34 cellular contexts compared by ENCODE assay signal in the genomic region with DNA sequence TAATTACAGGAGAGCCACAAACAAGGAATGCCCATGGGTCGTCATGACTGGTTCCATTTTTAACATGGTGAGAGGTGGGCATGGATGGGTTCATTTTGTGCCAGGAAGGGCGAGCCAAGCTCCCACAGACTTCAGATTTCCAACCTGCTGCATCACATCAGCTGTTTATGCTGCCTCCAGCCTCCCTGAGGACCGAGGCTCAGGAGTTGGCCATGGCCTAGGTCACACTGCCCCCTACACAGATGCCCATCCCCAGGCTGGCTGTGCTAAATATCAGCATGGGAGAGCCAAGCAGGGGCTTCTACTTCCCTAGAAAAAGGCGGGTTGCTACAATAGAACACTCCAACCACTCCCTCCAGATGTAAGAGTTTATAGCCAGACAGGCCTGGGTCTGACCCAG.
"Had no signal": no experiment of that assay in that cellular context is flagged by ENCODE, and none has a peak within 500 bp of the region (broad histone marks: within the 10 kb centered on the region; RNA-seq: fewer than 3 reads in every experiment).

No MANE protein-coding gene starts in this region.

- ATAC-seq: activated T-cell treated with anti-CD3 and anti-CD28 coated beads, Interleukin-2, amount 50 U/mL, for 4 hours; PC-3; SK-N-SH treated with all-trans-retinoic acid at 6 μM for 48 hours; T-cell; T-helper 17 cell had no signal

- H3K36me3 Mint-ChIP-seq: activated CD4-positive, alpha-beta memory T cell treated with anti-CD3 and anti-CD28 coated beads for 36 hours; activated naive CD8-positive, alpha-beta T cell treated with anti-CD3 and anti-CD28 coated beads for 36 hours had no signal

- H3K27me3 ChIP-seq: brain microvascular endothelial cell, MG63, Peyer's patch had no signal

- H3K4me1 Mint-ChIP-seq: activated B cell treated with CpG ODN at 0.5 μM for 24 hours; activated naive CD8-positive, alpha-beta T cell treated with anti-CD3 and anti-CD28 coated beads for 36 hours; T-cell had no signal

- H3K9me3 Mint-ChIP-seq: activated B cell treated with CpG ODN at 0.5 μM for 24 hours; activated CD4-positive, alpha-beta memory T cell treated with anti-CD3 and anti-CD28 coated beads for 36 hours; activated naive CD8-positive, alpha-beta T cell treated with anti-CD3 and anti-CD28 coated beads for 36 hours; activated T-cell treated with anti-CD3 and anti-CD28 coated beads, Interleukin-2, amount 50 U/mL, for 4 hours; activated T-helper 1 cell treated with anti-CD3 and anti-CD28 coated beads, Interleukin-12 subunit alpha, Interleukin-12 subunit beta, Interleukin-2, Interleukin-4 antibody, amounts not matched to agents 30 ng/mL and 10 ng/mL and 1 ng/mL, durations not matched to agents 14 hours and 24 hours and 36 hours; T-cell had no signal

- H3K4me1 ChIP-seq: Peyer's patch had no signal

- H3K36me3 ChIP-seq: brain microvascular endothelial cell, MG63, Peyer's patch had no signal

- H3K27me3 Mint-ChIP-seq: activated CD4-positive, alpha-beta memory T cell treated with anti-CD3 and anti-CD28 coated beads for 36 hours; activated naive CD8-positive, alpha-beta T cell treated with anti-CD3 and anti-CD28 coated beads for 36 hours; T-cell; T-helper 17 cell had no signal

- H3K4me3 Mint-ChIP-seq: activated B cell treated with CpG ODN at 0.5 μM for 24 hours; activated CD4-positive, alpha-beta memory T cell treated with anti-CD3 and anti-CD28 coated beads for 36 hours; activated naive CD8-positive, alpha-beta T cell treated with anti-CD3 and anti-CD28 coated beads for 36 hours; activated T-cell treated with anti-CD3 and anti-CD28 coated beads, Interleukin-2, amount 50 U/mL, for 4 hours; activated T-helper 1 cell treated with anti-CD3 and anti-CD28 coated beads, Interleukin-12 subunit alpha, Interleukin-12 subunit beta, Interleukin-2, Interleukin-4 antibody, amounts not matched to agents 30 ng/mL and 10 ng/mL and 1 ng/mL, durations not matched to agents 14 hours and 24 hours and 36 hours; T-cell; T-helper 17 cell had no signal

- H3K9me3 ChIP-seq: MG63, Peyer's patch had no signal

- H3K27ac ChIP-seq: brain microvascular endothelial cell, Peyer's patch, VCaP had no signal

- DNase-seq: activated B cell treated with CpG ODN at 0.5 μM for 24 hours; activated CD4-positive, alpha-beta memory T cell treated with anti-CD3 and anti-CD28 coated beads for 36 hours; activated CD4-positive, alpha-beta T cell treated with anti-CD3 and anti-CD28 coated beads for 4 hours; activated CD4-positive, alpha-beta T cell treated with anti-CD3 and anti-CD28 coated beads, Interleukin-2, amount 50 U/mL, for 1 hour; activated CD4-positive, CD25-positive, alpha-beta regulatory T cell treated with anti-CD3 and anti-CD28 coated beads, Interleukin-2, amount 50 U/mL, for 72 hours; activated CD8-positive, alpha-beta memory T cell treated with anti-CD3 and anti-CD28 coated beads, Interleukin-2, amount 50 U/mL, for 4 hours; activated effector memory CD4-positive, alpha-beta T cell treated with Interleukin-2 at 50 U/mL for 16 hours; activated naive CD4-positive, alpha-beta T cell treated with anti-CD3 and anti-CD28 coated beads, Interleukin-2, amount 50 U/mL, for 16 hours; activated naive CD8-positive, alpha-beta T cell treated with anti-CD3 and anti-CD28 coated beads for 36 hours; activated T-cell treated with anti-CD3 and anti-CD28 coated beads for 4 hours; activated T-cell treated with anti-CD3 and anti-CD28 coated beads, Interleukin-2, amount 50 U/mL, for 4 hours; amniotic stem cell; aorta; brain microvascular endothelial cell; central memory CD4-positive, alpha-beta T cell; Kasumi-1; MG63; NCI-H1048; NCI-H1105 treated with DMSO at 0.1 percent for 48 hours; NCI-H1436 treated with DMSO at 0.1 percent for 48 hours; NCI-H1694 treated with DMSO at 0.1 percent for 48 hours; NCI-H2029; NCI-H345; NCI-H510A; NCI-H748 treated with DMSO at 0.1 percent for 48 hours; NK-92 treated with Interleukin-12 subunit alpha and Interleukin-12 subunit beta, amount 100 ng/mL, for 24 hours; PC-3; Peyer's patch; SIG-M5; T-cell; T-helper 17 cell had no signal

- H3K27ac Mint-ChIP-seq: activated B cell treated with CpG ODN at 0.5 μM for 24 hours; activated CD4-positive, alpha-beta memory T cell treated with anti-CD3 and anti-CD28 coated beads for 36 hours; activated naive CD8-positive, alpha-beta T cell treated with anti-CD3 and anti-CD28 coated beads for 36 hours; activated T-helper 1 cell treated with anti-CD3 and anti-CD28 coated beads, Interleukin-12 subunit alpha, Interleukin-12 subunit beta, Interleukin-2, Interleukin-4 antibody, amounts not matched to agents 30 ng/mL and 10 ng/mL and 1 ng/mL, durations not matched to agents 14 hours and 24 hours and 36 hours; T-cell; T-helper 17 cell had no signal

- H3K4me3 ChIP-seq: MG63, Peyer's patch had no signal
